9 cellular contexts compared by ENCODE assay signal in genomic region chr15:51647128-51647562, GRCh38. TPM values are rescaled to one million over a fixed set of nuclear protein-coding genes. Genes with fewer than 3 reads are reported as not detected.
DNase-seq lines count a peak whose midpoint lies in the region; ATAC-seq and TF ChIP-seq lines count a peak whose summit lies in the region.
"Had no signal": no experiment of that assay in that cellular context is flagged by ENCODE, and none has a peak within 500 bp of the region (broad histone marks: within the 10 kb centered on the region; RNA-seq: fewer than 3 reads in every experiment).

No MANE protein-coding gene starts in this region.

- H3K36me3 Mint-ChIP-seq in WTC11: no peaks in the 10 kb centered on the region

- no peaks in the 10 kb centered on the region for H3K27me3 Mint-ChIP-seq in WTC11 (ENCODE audit: low read depth)

- no peak overlapping the region for H3K9ac ChIP-seq in colonic mucosa (ENCODE audit: low read depth in 2 of 2, low read length in 2 of 2)

- peak; percentile 38 for DNase-seq in GM04504 (ENCODE audit: low read depth)
- DNase-seq in NCI-H748 (lab: John Stamatoyannopoulos, UW; ENCODE audit: unreplicated experiment): peak; percentile 66
- DNase-seq in colonic mucosa: peak; percentile 75
- peak; percentile 33 to 54 for DNase-seq in psoas muscle
- DNase-seq in WTC11 (ENCODE audit: low spot score): no peak
- no peak for DNase-seq in dedifferentiated amniotic fluid mesenchymal stem cell (ENCODE audit: extremely low spot score)
- no peak for DNase-seq in NCI-H2107 (lab: John Stamatoyannopoulos, UW)
- DNase-seq: activated CD4-positive, alpha-beta memory T cell treated with anti-CD3 and anti-CD28 coated beads, Interleukin-2, amount 10 ng/mL, durations not matched to agents 7 days and 5 days had no signal

- no peaks in the 10 kb centered on the region for H3K4me1 Mint-ChIP-seq in WTC11

- no peaks in the 10 kb centered on the region for H3K36me3 ChIP-seq in colonic mucosa
- no peaks in the 10 kb centered on the region for H3K36me3 ChIP-seq in psoas muscle (ENCODE audit: insufficient read depth in 1 of 2, low read depth in 1 of 2)

- CTCF ChIA-PET in WTC11 (lab: Charles Lee): interaction anchor here (3.6 kb wide), 1 partner anchor 129 kb away, joined by 23 read pairs; no protein-coding TSS in a partner anchor

- no peak overlapping the region for H3K4me3 ChIP-seq in colonic mucosa
- no peak overlapping the region for H3K4me3 ChIP-seq in psoas muscle

- H3K9me3 ChIP-seq in colonic mucosa: no peaks in the 10 kb centered on the region
- no peaks in the 10 kb centered on the region for H3K9me3 ChIP-seq in psoas muscle

- ATAC-seq in psoas muscle (no peak), GM21381 (IDR thresholded peaks at IDR 0.05; ENCODE audit: unreplicated experiment) (no peak), WTC11 (no peak)

- H3K4me1 ChIP-seq in colonic mucosa (no peaks in the 10 kb centered on the region), psoas muscle (no peaks in the 10 kb centered on the region)

- H3K4me3 Mint-ChIP-seq in WTC11: no peak overlapping the region
- H3K4me3 Mint-ChIP-seq: activated CD4-positive, alpha-beta memory T cell treated with anti-CD3 and anti-CD28 coated beads, Interleukin-2, amount 10 ng/mL, durations not matched to agents 7 days and 5 days had no signal

- H3K27ac ChIP-seq in colonic mucosa (no peak overlapping the region), psoas muscle (no peak overlapping the region)

- 57 to 66% (median 58%) methylated on average over 3 of the region's 3 CpGs for WGBS in psoas muscle, 3 donors

- intact Hi-C loops in colonic mucosa (cut with DNase I) (no loop called here), psoas muscle (cut with DNase I) (no loop called here)

- H3K27me3 ChIP-seq in colonic mucosa (no peaks in the 10 kb centered on the region), psoas muscle (ENCODE audit: insufficient read depth in 3 of 3, low read length in 2 of 3) (no peaks in the 10 kb centered on the region)

- H3K27ac Mint-ChIP-seq in WTC11: no peak overlapping the region
- H3K27ac Mint-ChIP-seq: activated CD4-positive, alpha-beta memory T cell treated with anti-CD3 and anti-CD28 coated beads, Interleukin-2, amount 10 ng/mL, durations not matched to agents 7 days and 5 days had no signal

- POLR2A ChIA-PET in WTC11 (lab: Charles Lee): interaction anchor here (0.7 kb wide), 1 partner anchor 25 kb away, joined by 3 read pairs; no protein-coding TSS in a partner anchor

- H3K9me3 Mint-ChIP-seq in WTC11: no peaks in the 10 kb centered on the region
- H3K9me3 Mint-ChIP-seq: activated CD4-positive, alpha-beta memory T cell treated with anti-CD3 and anti-CD28 coated beads, Interleukin-2, amount 10 ng/mL, durations not matched to agents 7 days and 5 days had no signal

- TF ChIP-seq CTCF in colonic mucosa (IDR thresholded peaks at IDR 0.05) (no peak), psoas muscle (IDR thresholded peaks at IDR 0.05) (no peak), WTC11 (IDR thresholded peaks at IDR 0.05) (no peak)

TF ChIP-seq in WTC11, 78 proteins besides CTCF, POLR2A, EP300 and RAD21:
- no peak for TF ChIP-seq RELA (CRISPR knock-in tag; IDR thresholded peaks at IDR 0.05; ENCODE audit: borderline replicate concordance)
- TF ChIP-seq ZNF121 (CRISPR knock-in tag; IDR thresholded peaks at IDR 0.05): no peak
- TF ChIP-seq ZBTB21 (CRISPR knock-in tag; IDR thresholded peaks at IDR 0.05; ENCODE audit: borderline replicate concordance): no peak
- TF ChIP-seq SOX15 (CRISPR knock-in tag; IDR thresholded peaks at IDR 0.05): no peak
- TF ChIP-seq E2F5 (CRISPR knock-in tag; IDR thresholded peaks at IDR 0.05): no peak
- no peak for TF ChIP-seq TEAD4 (CRISPR knock-in tag; IDR thresholded peaks at IDR 0.05)
- no peak for TF ChIP-seq ZBTB43 (CRISPR knock-in tag; IDR thresholded peaks at IDR 0.05)
- no peak for TF ChIP-seq ESRRA (CRISPR knock-in tag; IDR thresholded peaks at IDR 0.05; ENCODE audit: borderline replicate concordance)
- TF ChIP-seq ZNF232 (CRISPR knock-in tag; IDR thresholded peaks at IDR 0.05): no peak
- TF ChIP-seq GRHL2 (CRISPR knock-in tag; IDR thresholded peaks at IDR 0.05; ENCODE audit: insufficient replicate concordance, severe bottlenecking): no peak
- no peak for TF ChIP-seq GTF2I (CRISPR knock-in tag; conservative IDR thresholded peaks at IDR 0.05)
- no peak for TF ChIP-seq GABPB1 (CRISPR knock-in tag; IDR thresholded peaks at IDR 0.05)
- TF ChIP-seq HMGXB4 (CRISPR knock-in tag; IDR thresholded peaks at IDR 0.05): no peak
- TF ChIP-seq PRRX2 (CRISPR knock-in tag; IDR thresholded peaks at IDR 0.05): no peak
- TF ChIP-seq ATF3 (CRISPR knock-in tag; conservative IDR thresholded peaks at IDR 0.05): no peak
- no peak for TF ChIP-seq HMGA2 (CRISPR knock-in tag; IDR thresholded peaks at IDR 0.05)
- no peak for TF ChIP-seq FOXJ3 (CRISPR knock-in tag; IDR thresholded peaks at IDR 0.05; ENCODE audit: borderline replicate concordance)

RNA-seq across cellular contexts. Expression of gene DMXL2, which starts 24.6 kb away (rescaled TPM):
- total RNA-seq in colonic mucosa (10 to 100 TPM; 21.7 to 33.4 TPM), psoas muscle (1 to 10 TPM; 1.9 to 3.3 (median 2.5) TPM), WTC11 (2021) (10.3 to 13.2 TPM (median 10.4 TPM) in 3 replicates)
- 1 to 10 TPM; 2.9 to 8.0 (median 4.6) TPM for polyA plus RNA-seq in psoas muscle

RNA-seq across cellular contexts. Expression of gene SCG3, which starts 34.2 kb away (rescaled TPM):
- total RNA-seq in colonic mucosa: 1 to 10 TPM in 1 of 2 donors, under 1 TPM in 1; 0.72 to 2.0 TPM
- not detected for total RNA-seq in psoas muscle
- polyA plus RNA-seq in psoas muscle: under 1 TPM; 0.04 to 0.07 (median 0.06) TPM
- 31.5 to 32.3 TPM (median 32.1 TPM) in 3 replicates for total RNA-seq in WTC11 (2021)
- total RNA-seq: activated CD4-positive, alpha-beta memory T cell treated with anti-CD3 and anti-CD28 coated beads, Interleukin-2, amount 10 ng/mL, durations not matched to agents 7 days and 5 days had no signal

Comparison
In these comparisons a context has a peak if more than half of its experiments do, and no peak if none do; other contexts are left out.
1. DNase-seq: peak in GM04504 (single experiment), NCI-H748 (single experiment), colonic mucosa (single experiment) and psoas muscle (2 of 2); none in WTC11 (single experiment), dedifferentiated amniotic fluid mesenchymal stem cell (single experiment) and NCI-H2107 (single experiment).
2. RNA of gene SCG3, which starts 34.2 kb away (total RNA-seq): 31.5 to 32.3 TPM in WTC11; 0.72 to 2.0 TPM in colonic mucosa and not detected in psoas muscle; every median in the first group is over 10 times any median in the second.